23 cellular contexts compared by ENCODE assay signal in the genomic region with DNA sequence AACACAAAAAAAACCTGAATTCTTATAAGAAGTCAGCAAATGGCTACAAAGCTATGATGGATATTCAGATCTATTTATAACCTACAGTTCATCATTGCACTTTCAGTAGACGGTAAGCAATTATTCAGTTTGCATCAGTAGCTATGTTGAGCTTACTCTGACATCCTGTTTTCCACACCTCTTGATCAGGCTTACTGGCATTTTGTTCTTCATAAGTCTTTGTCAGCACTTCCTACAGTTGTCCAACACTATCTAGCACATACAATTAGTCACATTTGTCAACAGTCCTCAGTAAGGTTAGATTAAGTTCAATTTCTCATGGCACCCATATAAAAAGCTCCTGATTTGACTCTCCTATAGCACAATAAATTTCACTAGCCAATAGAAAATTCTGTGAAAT.
"Had no signal": no experiment of that assay in that cellular context is flagged by ENCODE, and none has a peak within 500 bp of the region (broad histone marks: within the 10 kb centered on the region; RNA-seq: fewer than 3 reads in every experiment).

No MANE protein-coding gene starts in this region.

- H3K4me1 Mint-ChIP-seq: activated naive CD8-positive, alpha-beta T cell treated with anti-CD3 and anti-CD28 coated beads, Interleukin-2, amount 50 U/mL, for 24 hours; natural killer cell had no signal

- H3K27ac ChIP-seq: ascending aorta, neutrophil, parathyroid adenoma, suprapubic skin had no signal

- H3K9me3 ChIP-seq: neutrophil, suprapubic skin had no signal

- H3K4me3 ChIP-seq: ascending aorta, left lung, suprapubic skin had no signal

- H3K36me3 ChIP-seq: ascending aorta, left lung, neutrophil, suprapubic skin had no signal

- H3K27ac Mint-ChIP-seq: activated naive CD4-positive, alpha-beta T cell treated with anti-CD3 and anti-CD28 coated beads for 36 hours; activated naive CD8-positive, alpha-beta T cell treated with anti-CD3 and anti-CD28 coated beads, Interleukin-2, amount 50 U/mL, for 24 hours; activated T-helper 2 cell treated with anti-CD3 and anti-CD28 coated beads, Interferon-gamma antibody, Interleukin-2, Interleukin-4, amounts not matched to agents 10 μg/mL and 5 μg/mL and 100 μg/mL, durations not matched to agents 14 hours and 24 hours and 36 hours; natural killer cell; T-helper 2 cell treated with Interferon-gamma antibody and Interleukin-4, amounts not matched to agents 5 μg/mL and 100 μg/mL, for 36 hours had no signal

- DNase-seq: activated CD4-positive, alpha-beta T cell treated with anti-CD3 and anti-CD28 coated beads, Interleukin-2, amount 50 U/mL, for 4 hours; activated naive CD4-positive, alpha-beta T cell treated with anti-CD3 and anti-CD28 coated beads for 36 hours; activated naive CD8-positive, alpha-beta T cell treated with anti-CD3 and anti-CD28 coated beads, Interleukin-2, amount 50 U/mL, for 24 hours; caudate nucleus; foreskin melanocyte; head of caudate nucleus; islet precursor cell; left lung; mesendoderm; natural killer cell; retina; small intestine; stimulated activated CD4-positive, alpha-beta T cell treated with anti-CD3 and anti-CD28 coated beads, Interleukin-4, amount 100 ng/mL, for 4 hours; stimulated activated CD8-positive, alpha-beta memory T cell treated with anti-CD3 and anti-CD28 coated beads, Interleukin-4, amount 100 ng/mL, for 48 hours; stimulated activated naive CD8-positive, alpha-beta T cell treated with anti-CD3 and anti-CD28 coated beads, Interleukin-15, Interleukin-2, amounts not matched to agents 100 U/mL and 50 U/mL, for 24 hours; trophoblast cell had no signal

- ATAC-seq: activated CD4-positive, CD25-positive, alpha-beta regulatory T cell treated with anti-CD3 and anti-CD28 coated beads, Interleukin-2, amount 50 U/mL, for 24 hours; activated naive CD8-positive, alpha-beta T cell treated with anti-CD3 and anti-CD28 coated beads, Interleukin-2, amount 50 U/mL, for 24 hours; left lung; natural killer cell; stimulated activated naive CD8-positive, alpha-beta T cell treated with anti-CD3 and anti-CD28 coated beads, Interleukin-15, Interleukin-2, amounts not matched to agents 100 U/mL and 50 U/mL, for 24 hours had no signal

- H3K4me1 ChIP-seq: ascending aorta, suprapubic skin had no signal

- H3K27me3 ChIP-seq: ascending aorta, left lung, neutrophil, suprapubic skin had no signal

- H3K36me3 Mint-ChIP-seq: natural killer cell had no signal

- H3K9ac ChIP-seq: parathyroid adenoma had no signal

- H2AFZ ChIP-seq: parathyroid adenoma had no signal

- H3K4me3 Mint-ChIP-seq: activated naive CD4-positive, alpha-beta T cell treated with anti-CD3 and anti-CD28 coated beads for 36 hours; activated naive CD8-positive, alpha-beta T cell treated with anti-CD3 and anti-CD28 coated beads, Interleukin-2, amount 50 U/mL, for 24 hours; natural killer cell; T-helper 2 cell treated with Interferon-gamma antibody and Interleukin-4, amounts not matched to agents 5 μg/mL and 100 μg/mL, for 36 hours had no signal

- H3K79me2 ChIP-seq: parathyroid adenoma had no signal

- H3K9me3 Mint-ChIP-seq: activated naive CD4-positive, alpha-beta T cell treated with anti-CD3 and anti-CD28 coated beads for 36 hours; activated naive CD8-positive, alpha-beta T cell treated with anti-CD3 and anti-CD28 coated beads, Interleukin-2, amount 50 U/mL, for 24 hours; activated T-helper 2 cell treated with anti-CD3 and anti-CD28 coated beads, Interferon-gamma antibody, Interleukin-2, Interleukin-4, amounts not matched to agents 10 μg/mL and 5 μg/mL and 100 μg/mL, durations not matched to agents 14 hours and 24 hours and 36 hours; T-helper 2 cell treated with Interferon-gamma antibody and Interleukin-4, amounts not matched to agents 5 μg/mL and 100 μg/mL, for 36 hours had no signal
